1 cellular context compared by ENCODE assay signal in genomic region chrX:51614353-51614752, GRCh38.
TF ChIP-seq lines count a peak whose summit lies in the region.

No MANE protein-coding gene starts in this region.

TF ChIP-seq in HepG2, 621 proteins besides CTCF, POLR2A, EP300 and RAD21 (continued from another document):
- TF ChIP-seq STAG1 (CRISPR knock-in tag; IDR thresholded peaks at IDR 0.05) (peak; percentile 75), ATF3 (CRISPR knock-in tag; IDR thresholded peaks at IDR 0.05) (no peak), PTBP1 (IDR thresholded peaks at IDR 0.05; ENCODE audit: low read depth, low read length, poor library complexity, severe bottlenecking) (no peak), POLR2AphosphoS5 (IDR thresholded peaks at IDR 0.05; ENCODE audit: low read depth, low read length) (no peak)
